8 cellular contexts compared by ENCODE assay signal in the genomic region with DNA sequence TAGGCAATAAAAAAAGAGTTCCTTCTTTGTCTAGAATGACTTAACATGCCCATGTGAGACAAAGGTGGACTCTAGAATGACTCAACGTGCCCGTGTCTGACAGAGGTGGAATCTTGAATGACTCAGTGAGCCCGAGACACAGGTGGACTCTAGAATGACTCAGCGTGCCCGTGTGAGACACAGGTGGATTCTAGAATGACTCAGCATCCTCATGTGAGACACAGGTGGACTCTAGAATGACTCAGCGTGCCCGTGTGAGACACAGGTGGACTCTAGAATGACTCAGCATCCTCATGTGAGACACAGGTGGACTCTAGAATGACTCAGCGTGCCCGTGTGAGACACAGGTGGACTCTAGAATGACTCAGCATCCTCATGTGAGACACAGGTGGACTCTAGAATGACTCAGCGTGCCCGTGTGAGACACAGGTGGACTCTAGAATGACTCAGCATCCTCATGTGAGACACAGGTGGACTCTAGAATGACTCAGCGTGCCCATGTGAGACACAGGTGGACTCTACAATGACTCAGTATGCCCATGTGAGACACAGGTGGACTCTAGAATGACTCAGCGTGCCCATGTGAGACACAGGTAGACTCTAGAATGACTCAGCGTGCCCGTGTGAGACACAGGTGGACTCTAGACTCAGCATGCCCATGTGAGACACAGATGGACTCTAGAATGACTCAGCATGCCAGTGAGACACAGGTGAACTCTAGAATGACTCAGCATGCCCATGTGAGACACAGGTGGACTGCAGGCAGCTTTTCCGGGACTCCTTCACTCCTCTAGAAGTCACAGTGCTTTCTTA.
DNase-seq lines count a peak whose midpoint lies in the region; ATAC-seq, FAIRE-seq and TF ChIP-seq lines count a peak whose summit lies in the region.
"Not testable (repeated sequence)": the region's sequence is repeated elsewhere in the genome, so short reads cannot be mapped to it uniquely, and the experiment has no call there.

No MANE protein-coding gene starts in this region.

- H3K27ac ChIP-seq in RWPE1 (peak overlapping the region; percentile 73), astrocyte (ENCODE audit: low read depth, low read length) (peak overlapping the region; percentile 68), temporal lobe (ENCODE audit: low read depth, low read length) (peak overlapping the region; percentile 78)

- H3K9me3 Mint-ChIP-seq in activated CD8-positive, alpha-beta T cell treated with anti-CD3 and anti-CD28 coated beads, Interleukin-2, amount 10 ng/mL, durations not matched to agents 7 days and 5 days (ENCODE audit: insufficient read depth); astrocyte (ENCODE audit: unreplicated experiment); progenitor cell of endocrine pancreas (ENCODE audit: low read depth): not testable (repeated sequence)

- H3K4me3 Mint-ChIP-seq in activated CD8-positive, alpha-beta T cell treated with anti-CD3 and anti-CD28 coated beads, Interleukin-2, amount 10 ng/mL, durations not matched to agents 7 days and 5 days; astrocyte (ENCODE audit: unreplicated experiment); progenitor cell of endocrine pancreas (ENCODE audit: low read depth): not testable (repeated sequence)

- H3K36me3 ChIP-seq in astrocyte (ENCODE audit: insufficient read depth, low read length), result peaks cover 43% of the 10 kb centered on the region

- ATAC-seq in activated CD8-positive, alpha-beta T cell treated with anti-CD3 and anti-CD28 coated beads, Interleukin-2, amount 10 ng/mL, durations not matched to agents 7 days and 5 days, result not testable (repeated sequence)

- TF ChIP-seq RAD21 in Ishikawa (IDR thresholded peaks at IDR 0.05; ENCODE audit: low read depth), result not testable (repeated sequence)

- H3K27me3 Mint-ChIP-seq in activated CD8-positive, alpha-beta T cell treated with anti-CD3 and anti-CD28 coated beads, Interleukin-2, amount 10 ng/mL, durations not matched to agents 7 days and 5 days (ENCODE audit: low read depth); astrocyte (ENCODE audit: low read depth, unreplicated experiment); progenitor cell of endocrine pancreas: not testable (repeated sequence)

- DNase-seq in Caki2 (ENCODE audit: low read depth), result peak; percentile 62
- peak; percentile 84 for DNase-seq in RWPE1 (ENCODE audit: low spot score)
- DNase-seq in activated CD8-positive, alpha-beta T cell treated with anti-CD3 and anti-CD28 coated beads, Interleukin-2, amount 10 ng/mL, durations not matched to agents 7 days and 5 days; progenitor cell of endocrine pancreas (ENCODE audit: low spot score, unreplicated experiment): not testable (repeated sequence)
- peak; percentile 32 for DNase-seq in astrocyte (ENCODE audit: low read depth)
- DNase-seq in glomerular visceral epithelial cell (ENCODE audit: extremely low spot score), result peak; percentile 38

- peak overlapping the region; percentile 12 for H3K27ac Mint-ChIP-seq in activated CD8-positive, alpha-beta T cell treated with anti-CD3 and anti-CD28 coated beads, Interleukin-2, amount 10 ng/mL, durations not matched to agents 7 days and 5 days
- H3K27ac Mint-ChIP-seq in astrocyte (ENCODE audit: unreplicated experiment) (peak overlapping the region; percentile 66), progenitor cell of endocrine pancreas (peak overlapping the region; percentile 84)

- H3K4me1 ChIP-seq in astrocyte (ENCODE audit: insufficient read depth, low read length), result not testable (repeated sequence)

- H3K9me3 ChIP-seq in astrocyte (ENCODE audit: insufficient read depth, low read depth, low read length), result not testable (repeated sequence)

- not testable (repeated sequence) for TF ChIP-seq CTCF in RWPE1 (conservative IDR thresholded peaks at IDR 0.05; ENCODE audit: low read depth); astrocyte (IDR thresholded peaks at IDR 0.05; ENCODE audit: insufficient read depth, low read depth, low read length); progenitor cell of endocrine pancreas (IDR thresholded peaks at IDR 0.05; ENCODE audit: unreplicated experiment)

- H3K27me3 ChIP-seq in astrocyte (ENCODE audit: insufficient read depth, low read length), result not testable (repeated sequence)

- in situ Hi-C loops in Caki2 (cut with HindIII; ENCODE audit: low pct_unique_long_range_greater_than_20kb, low sequenced_read_pairs), result not testable (repeated sequence)

- TF ChIP-seq EP300 in Ishikawa (IDR thresholded peaks at IDR 0.05; ENCODE audit: borderline replicate concordance), result not testable (repeated sequence)

- H3K4me2 ChIP-seq in astrocyte (ENCODE audit: low read length), result not testable (repeated sequence)

- FAIRE-seq in astrocyte (lab: Jason Lieb, UNC), result not testable (repeated sequence)

- H2AFZ ChIP-seq in astrocyte (ENCODE audit: low read depth, low read length), result not testable (repeated sequence)

- H3K79me2 ChIP-seq in astrocyte (ENCODE audit: insufficient read depth, low read length), result not testable (repeated sequence)

- H3K36me3 Mint-ChIP-seq in activated CD8-positive, alpha-beta T cell treated with anti-CD3 and anti-CD28 coated beads, Interleukin-2, amount 10 ng/mL, durations not matched to agents 7 days and 5 days (ENCODE audit: low read depth), result peaks cover 61% of the 10 kb centered on the region
- peaks cover 11% of the 10 kb centered on the region for H3K36me3 Mint-ChIP-seq in astrocyte (ENCODE audit: low read depth, unreplicated experiment)
- H3K36me3 Mint-ChIP-seq in progenitor cell of endocrine pancreas (ENCODE audit: insufficient read depth), result peaks cover 23% of the 10 kb centered on the region

- not testable (repeated sequence) for H3K4me3 ChIP-seq in astrocyte (ENCODE audit: insufficient read depth, low read depth, low read length)

- POLR2A ChIA-PET in RWPE1 (lab: Yijun Ruan, JAX; ENCODE audit: low non-redundant PET); activated CD8-positive, alpha-beta T cell treated with anti-CD3 and anti-CD28 coated beads, Interleukin-2, amount 10 ng/mL, durations not matched to agents 7 days and 5 days (lab: Charles Lee): not testable (repeated sequence)

- H4K20me1 ChIP-seq in astrocyte (ENCODE audit: insufficient read depth, low read length), result peaks cover 40% of the 10 kb centered on the region

- not testable (repeated sequence) for H3K9ac ChIP-seq in astrocyte (ENCODE audit: low read length)

- CTCF ChIA-PET in RWPE1 (lab: Yijun Ruan, JAX), result interaction anchor here (0.5 to 1.6 kb wide), 5 partner anchors 11 to 1473 kb away, joined by 3 to 9 read pairs (median 4); no protein-coding TSS in a partner anchor
- CTCF ChIA-PET in activated CD8-positive, alpha-beta T cell treated with anti-CD3 and anti-CD28 coated beads, Interleukin-2, amount 10 ng/mL, durations not matched to agents 7 days and 5 days (lab: Charles Lee), result interaction anchor here (1.0 to 2.9 kb wide), 16 partner anchors 8 to 507 kb away, joined by 3 to 35 read pairs (median 8); no protein-coding TSS in a partner anchor

- H3K4me1 Mint-ChIP-seq in activated CD8-positive, alpha-beta T cell treated with anti-CD3 and anti-CD28 coated beads, Interleukin-2, amount 10 ng/mL, durations not matched to agents 7 days and 5 days (ENCODE audit: low read depth); astrocyte (ENCODE audit: low read depth, unreplicated experiment); progenitor cell of endocrine pancreas (ENCODE audit: low read depth): not testable (repeated sequence)

TF ChIP-seq in Ishikawa, 13 proteins besides CTCF, POLR2A, EP300 and RAD21:
- TF ChIP-seq, protein P1, sequence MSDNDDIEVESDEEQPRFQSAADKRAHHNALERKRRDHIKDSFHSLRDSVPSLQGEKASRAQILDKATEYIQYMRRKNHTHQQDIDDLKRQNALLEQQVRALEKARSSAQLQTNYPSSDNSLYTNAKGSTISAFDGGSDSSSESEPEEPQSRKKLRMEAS (IDR thresholded peaks at IDR 0.05), result peak; percentile 58
- TF ChIP-seq TEAD4 (IDR thresholded peaks at IDR 0.05) (peak; percentile 47), TCF12 (IDR thresholded peaks at IDR 0.05; ENCODE audit: low read depth) (peak; percentile 96)
- TF ChIP-seq, protein P2, sequence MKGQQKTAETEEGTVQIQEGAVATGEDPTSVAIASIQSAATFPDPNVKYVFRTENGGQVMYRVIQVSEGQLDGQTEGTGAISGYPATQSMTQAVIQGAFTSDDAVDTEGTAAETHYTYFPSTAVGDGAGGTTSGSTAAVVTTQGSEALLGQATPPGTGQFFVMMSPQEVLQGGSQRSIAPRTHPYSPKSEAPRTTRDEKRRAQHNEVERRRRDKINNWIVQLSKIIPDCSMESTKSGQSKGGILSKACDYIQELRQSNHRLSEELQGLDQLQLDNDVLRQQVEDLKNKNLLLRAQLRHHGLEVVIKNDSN (IDR thresholded peaks at IDR 0.05), result 0 out of 2 replicates have a peak, but pooled peaks have one; percentile 4

Comparison
In these comparisons a context has a peak if more than half of its experiments do, and no peak if none do; other contexts are left out.
1. H3K27ac Mint-ChIP-seq: peak in every context shown above with its lines; median percentile 84 in progenitor cell of endocrine pancreas; 66 in astrocyte; 12 in activated CD8-positive, alpha-beta T cell treated with anti-CD3 and anti-CD28 coated beads, Interleukin-2, amount 10 ng/mL, durations not matched to agents 7 days and 5 days.